Comparison of ENCODE assay signal across 8 cellular contexts in the genomic region with DNA sequence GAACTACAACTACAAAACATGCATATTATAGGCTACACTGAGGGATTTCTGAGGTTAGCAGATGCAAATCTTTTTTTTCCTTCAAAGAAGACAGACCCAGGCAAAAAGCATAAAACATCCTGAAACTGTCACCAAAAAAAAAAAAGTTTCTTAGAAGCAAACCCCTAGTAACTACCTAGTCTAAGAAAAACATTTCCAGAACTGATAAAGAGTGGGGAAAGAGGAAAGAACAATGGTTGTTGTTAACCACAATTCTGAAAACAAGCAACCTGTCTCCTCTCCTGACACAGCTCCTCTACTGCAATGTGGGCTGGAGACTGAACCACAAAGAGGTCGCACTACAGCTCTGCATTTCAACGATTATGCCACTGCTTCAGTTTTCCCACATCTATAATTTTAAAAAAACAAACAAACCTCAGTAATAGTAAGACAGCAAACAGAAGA. TPM values are rescaled to one million over a fixed set of nuclear protein-coding genes. Genes with fewer than 3 reads are reported as not detected.
DNase-seq lines count a peak whose midpoint lies in the region; ATAC-seq, FAIRE-seq and TF ChIP-seq lines count a peak whose summit lies in the region.

No MANE protein-coding gene starts in this region.

- DNase-seq in GM13976 (ENCODE audit: low spot score), result peak; percentile 73
- DNase-seq in astrocyte of the spinal cord (ENCODE audit: low read depth, low spot score), result peak; percentile 35
- no peak for DNase-seq in anterior cingulate cortex (lab: John Stamatoyannopoulos, UW)
- DNase-seq in RCC 7860 (ENCODE audit: low spot score), result no peak
- DNase-seq in brain microvascular endothelial cell, result no peak
- DNase-seq in body of pancreas, result no peak

- peak overlapping the region; percentile 74 for H3K27ac ChIP-seq in KMS-11
- no peak overlapping the region for H3K27ac ChIP-seq in brain microvascular endothelial cell
- H3K27ac ChIP-seq in body of pancreas, result no peak overlapping the region

- H4K20me1 ChIP-seq in KMS-11 (ENCODE audit: insufficient read depth), result no peaks in the 10 kb centered on the region

- H3K27me3 ChIP-seq in KMS-11 (ENCODE audit: insufficient read depth, low read depth), result no peaks in the 10 kb centered on the region
- H3K27me3 ChIP-seq in brain microvascular endothelial cell (replicated peaks), result no peaks in the 10 kb centered on the region
- no peaks in the 10 kb centered on the region for H3K27me3 ChIP-seq in body of pancreas

- TF ChIP-seq CTCF in GM13976 (IDR thresholded peaks at IDR 0.05; ENCODE audit: borderline replicate concordance, control extremely low read depth, extremely low read depth, insufficient read depth, missing control alignments) (no peak), KMS-11 (conservative IDR thresholded peaks at IDR 0.05; ENCODE audit: low read depth, low read length) (no peak), astrocyte of the spinal cord (IDR thresholded peaks at IDR 0.05; ENCODE audit: low read depth, low read length) (no peak), brain microvascular endothelial cell (IDR thresholded peaks at IDR 0.05; ENCODE audit: low read depth, low read length, missing control alignments) (no peak), body of pancreas (IDR thresholded peaks at IDR 0.05) (no peak)

- H3K4me3 ChIP-seq in KMS-11 (IDR thresholded peaks at IDR 0.05; ENCODE audit: insufficient read depth, low read depth, low read length), result no peak overlapping the region
- H3K4me3 ChIP-seq in astrocyte of the spinal cord (ENCODE audit: low read depth, low read length), result no peak overlapping the region
- no peak overlapping the region for H3K4me3 ChIP-seq in brain microvascular endothelial cell (ENCODE audit: low read depth, low read length)
- H3K4me3 ChIP-seq in body of pancreas, result no peak overlapping the region

- intact Hi-C loops in body of pancreas (cut with DNase I), result no loop called here

- TF ChIP-seq POLR2A in body of pancreas (IDR thresholded peaks at IDR 0.05), result no peak

- H3K9ac ChIP-seq in KMS-11, result peak overlapping the region; percentile 35; the same call in 1 of the 2 replicates

- H2AFZ ChIP-seq in KMS-11 (ENCODE audit: low read depth), result no peak overlapping the region

- H3K36me3 ChIP-seq in KMS-11 (ENCODE audit: insufficient read depth), result no peaks in the 10 kb centered on the region
- no peaks in the 10 kb centered on the region for H3K36me3 ChIP-seq in brain microvascular endothelial cell (replicated peaks)
- no peaks in the 10 kb centered on the region for H3K36me3 ChIP-seq in body of pancreas (replicated peaks in 1 of 2; ENCODE audit: insufficient read depth in 1 of 2, low read depth in 2 of 2)

- FAIRE-seq in RCC 7860 (lab: Jason Lieb, UNC), result no peak

- H3K4me1 ChIP-seq in KMS-11 (ENCODE audit: low read depth, poor library complexity, severe bottlenecking) (peaks cover 77% of the 10 kb centered on the region), body of pancreas (peaks cover 9% of the 10 kb centered on the region)

- ATAC-seq in GM21515 (IDR thresholded peaks at IDR 0.05; ENCODE audit: unreplicated experiment) (peak; percentile 81), body of pancreas (no peak)

- H3K79me2 ChIP-seq in KMS-11 (ENCODE audit: insufficient read depth, low read depth), result no peaks in the 10 kb centered on the region

- H3K9me3 ChIP-seq in body of pancreas, result no peaks in the 10 kb centered on the region

- in situ Hi-C loops in GM13976 (cut with MboI; ENCODE audit: low sequenced_read_pairs, unreplicated experiment) (no loop called here), astrocyte of the spinal cord (cut with HindIII; ENCODE audit: low sequenced_read_pairs) (no loop called here), brain microvascular endothelial cell (cut with HindIII; ENCODE audit: low pct_ligation_motif_present, low sequenced_read_pairs) (no loop called here)

- peak overlapping the region; percentile 92 for H3K4me2 ChIP-seq in KMS-11

- 42 to 50% methylated on average over 2 of the region's 2 CpGs for WGBS in body of pancreas, 2 donors

RNA-seq across cellular contexts. Expression of a gene that starts 15.0 kb away (rescaled TPM):
- 10 to 100 TPM; 22.1 to 31.3 TPM for total RNA-seq in body of pancreas

Comparison
In these comparisons a context has a peak if more than half of its experiments do, and no peak if none do; other contexts are left out.
1. DNase-seq: peak in GM13976 (single experiment) and astrocyte of the spinal cord (single experiment); none in anterior cingulate cortex (0 of 58), RCC 7860 (single experiment), brain microvascular endothelial cell (single experiment) and body of pancreas (0 of 4).